11 cellular contexts compared by ENCODE assay signal in the genomic region with DNA sequence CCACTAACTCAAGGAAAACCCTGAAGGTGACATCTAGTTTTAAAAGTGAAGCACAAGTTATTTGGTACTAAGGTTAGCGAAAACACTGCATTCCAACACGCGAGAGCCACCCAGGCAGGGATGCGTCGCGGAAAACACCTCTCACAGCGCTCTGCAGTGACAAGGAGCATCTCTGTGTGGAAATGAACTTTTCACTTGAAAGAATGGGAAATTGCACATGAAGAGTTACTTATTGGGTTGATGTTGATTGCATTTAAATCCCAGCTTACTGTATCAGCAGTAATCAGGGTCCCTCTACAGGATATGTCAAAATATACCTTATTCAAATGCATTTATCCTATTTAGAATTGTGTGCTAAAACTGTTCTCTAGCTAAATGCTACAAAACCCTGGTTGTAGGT.
DNase-seq lines count a peak whose midpoint lies in the region; TF ChIP-seq lines count a peak whose summit lies in the region.
"Had no signal": no experiment of that assay in that cellular context is flagged by ENCODE, and none has a peak within 500 bp of the region (broad histone marks: within the 10 kb centered on the region; RNA-seq: fewer than 3 reads in every experiment).

No MANE protein-coding gene starts in this region.

- peak overlapping the region; percentile 94 for H3K4me3 ChIP-seq in adipocyte (ENCODE audit: low read length)

- H3K4me1 Mint-ChIP-seq in type B pancreatic cell (ENCODE audit: unreplicated experiment) = peaks cover 53% of the 10 kb centered on the region

- no peaks in the 10 kb centered on the region for H3K36me3 ChIP-seq in adipocyte (ENCODE audit: control insufficient read depth, insufficient read depth, low read length, severe bottlenecking)

- H3K4me3 Mint-ChIP-seq in type B pancreatic cell = peak overlapping the region; percentile 95
- H3K4me3 Mint-ChIP-seq: activated T-cell treated with anti-CD3 and anti-CD28 coated beads, Interleukin-2, amount 50 U/mL, for 24 hours had no signal

- DNase-seq in NCI-H748 (lab: John Stamatoyannopoulos, UW; ENCODE audit: unreplicated experiment) (peak; percentile 48), NCI-H748 treated with DMSO at 0.1 percent for 48 hours (lab: John Stamatoyannopoulos, UW) (no peak), adipocyte (ENCODE audit: low read depth) (peak; percentile 56), iris pigment epithelial cell (ENCODE audit: low read depth) (peak; percentile 53), type B pancreatic cell (ENCODE audit: extremely low spot score, unreplicated experiment) (no peak), SKM-1 treated with dmso at 0.1 percent for 144 hours (lab: John Stamatoyannopoulos, UW; ENCODE audit: unreplicated experiment) (no peak), activated gamma-delta T cell (lab: John Stamatoyannopoulos, UW) (no peak)
- DNase-seq in activated naive CD4-positive, alpha-beta T cell treated with Interleukin-2 at 50 U/mL for 16 hours = no peak
- DNase-seq: activated T-cell treated with anti-CD3 and anti-CD28 coated beads, Interleukin-2, amount 50 U/mL, for 24 hours; stimulated activated CD4-positive, alpha-beta T cell treated with anti-CD3 and anti-CD28 coated beads, Interleukin-4, amount 100 ng/mL, for 1 hour had no signal

- peak overlapping the region; percentile 93 for H3K27ac Mint-ChIP-seq in type B pancreatic cell
- H3K27ac Mint-ChIP-seq: activated T-cell treated with anti-CD3 and anti-CD28 coated beads, Interleukin-2, amount 50 U/mL, for 24 hours had no signal

- no peaks in the 10 kb centered on the region for H3K9me3 Mint-ChIP-seq in type B pancreatic cell
- H3K9me3 Mint-ChIP-seq: activated T-cell treated with anti-CD3 and anti-CD28 coated beads, Interleukin-2, amount 50 U/mL, for 24 hours had no signal

- H3K27me3 Mint-ChIP-seq in type B pancreatic cell = peaks cover 51% of the 10 kb centered on the region

- no peaks in the 10 kb centered on the region for H3K9me3 ChIP-seq in adipocyte (ENCODE audit: control insufficient read depth, low read length)

- H3K9ac ChIP-seq in adipocyte (ENCODE audit: low read length) = peak overlapping the region; percentile 98

- peaks cover 58% of the 10 kb centered on the region for H3K4me1 ChIP-seq in adipocyte (ENCODE audit: control insufficient read depth, insufficient read depth, low read length)

- H3K27me3 ChIP-seq in adipocyte (replicated peaks; ENCODE audit: control insufficient read depth, insufficient read depth, low read length) = no peaks in the 10 kb centered on the region

- no peaks in the 10 kb centered on the region for H3K36me3 Mint-ChIP-seq in type B pancreatic cell
- H3K36me3 Mint-ChIP-seq: CD14-positive monocyte had no signal

- TF ChIP-seq CTCF in type B pancreatic cell (conservative IDR thresholded peaks at IDR 0.05) = peak; percentile 36

Comparison
In these comparisons a context has a peak if more than half of its experiments do, and no peak if none do; other contexts are left out.
1. DNase-seq: peak in NCI-H748 (single experiment), adipocyte (single experiment) and iris pigment epithelial cell (single experiment); none in NCI-H748 treated with DMSO at 0.1 percent for 48 hours (single experiment), type B pancreatic cell (single experiment), activated naive CD4-positive, alpha-beta T cell treated with Interleukin-2 at 50 U/mL for 16 hours (single experiment), SKM-1 treated with dmso at 0.1 percent for 144 hours (single experiment) and activated gamma-delta T cell (single experiment).